Comparison of ENCODE assay signal across 21 cellular contexts in the genomic region with DNA sequence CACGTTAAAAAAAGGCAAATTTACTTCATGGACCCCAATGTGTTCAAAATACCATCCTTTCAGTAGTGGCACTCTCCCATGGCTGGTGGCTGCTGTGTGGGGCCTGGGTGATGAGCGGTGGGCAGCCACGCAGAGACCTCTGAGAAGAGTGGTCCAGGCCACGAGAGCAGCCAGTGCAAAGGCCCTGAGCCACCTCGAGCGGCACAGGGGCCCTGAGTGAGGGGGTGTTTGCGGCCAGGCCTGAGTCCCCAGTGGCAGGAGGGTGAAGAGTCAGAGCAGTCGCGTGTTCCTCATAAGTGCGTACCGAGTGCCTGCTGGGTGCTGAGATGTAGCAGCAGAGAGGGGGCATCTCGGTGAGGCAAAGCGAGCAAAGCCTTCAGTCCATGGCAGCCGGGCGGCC. TPM values are rescaled to one million over a fixed set of nuclear protein-coding genes. Genes with fewer than 3 reads are reported as not detected.
DNase-seq lines count a peak whose midpoint lies in the region; ATAC-seq and TF ChIP-seq lines count a peak whose summit lies in the region.
"Had no signal": no experiment of that assay in that cellular context is flagged by ENCODE, and none has a peak within 500 bp of the region (broad histone marks: within the 10 kb centered on the region; RNA-seq: fewer than 3 reads in every experiment).

No MANE protein-coding gene starts in this region.

- H3K4ac ChIP-seq in neuronal stem cell (ENCODE audit: low read length), result no peak overlapping the region

- intact Hi-C loops in CD8-positive, alpha-beta T cell (cut with DNase I, micrococcal nuclease), result no loop called here
- intact Hi-C loops in Panc1 (cut with micrococcal nuclease; ENCODE audit: unreplicated experiment), result no loop called here
- intact Hi-C loops in CD4-positive, alpha-beta memory T cell (cut with micrococcal nuclease), result no loop called here

- H3K14ac ChIP-seq in neuronal stem cell (ENCODE audit: low read length), result no peak overlapping the region

- no CpG with 5 or more reads among the region's 15 CpGs for WGBS in neuronal stem cell (ENCODE audit: extremely low coverage in 2 of 2, insufficient read length in 2 of 2, insufficient replicate concordance in 1 of 2), 2 donors

- no peak overlapping the region for H2BK12ac ChIP-seq in neuronal stem cell (ENCODE audit: low read length)

- H3K4me1 ChIP-seq in CD8-positive, alpha-beta T cell (ENCODE audit: insufficient read depth, low read length), result no peaks in the 10 kb centered on the region
- H3K4me1 ChIP-seq in Panc1 (ENCODE audit: control insufficient read depth, insufficient read depth, low read length) (peaks cover 4% of the 10 kb centered on the region; the same call in 1 of the 2 replicates), neuronal stem cell (ENCODE audit: control insufficient read depth in 2 of 2, insufficient read depth in 1 of 2, low read depth in 1 of 2, low read length in 2 of 2) (peaks cover 3 to 10% of the 10 kb centered on the region in 2 donors)
- H3K4me1 ChIP-seq in CD4-positive, alpha-beta memory T cell (ENCODE audit: insufficient read depth, low read length), result peaks cover 3% of the 10 kb centered on the region

- peaks cover 29% of the 10 kb centered on the region for H3K4me1 Mint-ChIP-seq in activated naive CD4-positive, alpha-beta T cell treated with anti-CD3 and anti-CD28 coated beads, Interleukin-2, amount 50 U/mL, for 24 hours
- peaks cover 21% of the 10 kb centered on the region for H3K4me1 Mint-ChIP-seq in CD8-positive, alpha-beta T cell (ENCODE audit: low read depth)
- H3K4me1 Mint-ChIP-seq in CD4-positive, alpha-beta memory T cell, result peaks cover 9 to 24% (median 12%) of the 10 kb centered on the region in 4 donors

- no peaks in the 10 kb centered on the region for H3K9me3 ChIP-seq in CD8-positive, alpha-beta T cell (ENCODE audit: low read length)
- H3K9me3 ChIP-seq in Panc1 (ENCODE audit: control insufficient read depth, insufficient read depth, low read depth, low read length) (no peaks in the 10 kb centered on the region), neuronal stem cell (replicated peaks in 1 of 2; ENCODE audit: control insufficient read depth in 2 of 2, insufficient read depth in 1 of 2, low read depth in 1 of 2, low read length in 2 of 2) (peaks cover 0 to 3% of the 10 kb centered on the region in 2 donors)
- no peaks in the 10 kb centered on the region for H3K9me3 ChIP-seq in CD4-positive, alpha-beta memory T cell (ENCODE audit: control insufficient read depth in 1 of 2, low read length in 2 of 2)
- H3K9me3 ChIP-seq: BLaER1 had no signal

- POLR2A ChIA-PET in CD8-positive, alpha-beta T cell (lab: Charles Lee), result no interaction called here
- POLR2A ChIA-PET in Panc1 (lab: Charles Lee), result no interaction called here
- POLR2A ChIA-PET in CD4-positive, alpha-beta memory T cell (lab: Charles Lee; ENCODE audit: partially characterized antibody), result no interaction called here

- H3K9ac ChIP-seq in neuronal stem cell (ENCODE audit: low read depth, low read length, poor library complexity), result peak overlapping the region; percentile 44
- H3K9ac ChIP-seq: BLaER1 had no signal

- no peak overlapping the region for H3K4me3 ChIP-seq in CD8-positive, alpha-beta T cell (ENCODE audit: low read depth, low read length)
- H3K4me3 ChIP-seq in Panc1 (ENCODE audit: low read depth in 2 of 2, low read length in 2 of 2) (no peak overlapping the region), neuronal stem cell (ENCODE audit: low read length in 2 of 2) (no peak overlapping the region)
- H3K4me3 ChIP-seq in CD4-positive, alpha-beta memory T cell (ENCODE audit: low read length in 2 of 2), result no peak overlapping the region
- H3K4me3 ChIP-seq: BLaER1, GM23338 had no signal

- ATAC-seq in CD8-positive, alpha-beta T cell, result no peak
- 0 out of 2 replicates have a peak, but pooled peaks have one; percentile 8 for ATAC-seq in Panc1
- ATAC-seq: GM23338 had no signal

- no peaks in the 10 kb centered on the region for H3K27me3 ChIP-seq in CD8-positive, alpha-beta T cell (ENCODE audit: insufficient read depth, low read length)
- H3K27me3 ChIP-seq in Panc1 (ENCODE audit: control insufficient read depth, insufficient read depth, low read length), result no peaks in the 10 kb centered on the region
- no peaks in the 10 kb centered on the region for H3K27me3 ChIP-seq in neuronal stem cell (ENCODE audit: control insufficient read depth in 3 of 3, insufficient read depth in 3 of 3, low read depth in 1 of 3, low read length in 3 of 3)
- no peaks in the 10 kb centered on the region for H3K27me3 ChIP-seq in CD4-positive, alpha-beta memory T cell (ENCODE audit: insufficient read depth, low read length)
- H3K27me3 ChIP-seq: BLaER1 had no signal

- DNase-seq in activated naive CD4-positive, alpha-beta T cell treated with anti-CD3 and anti-CD28 coated beads, Interleukin-2, amount 50 U/mL, for 16 hours, result no peak
- no peak for DNase-seq in CD8-positive, alpha-beta T cell
- DNase-seq in Panc1 (ENCODE audit: low read depth, low spot score) (no peak), neuronal stem cell (ENCODE audit: low spot score) (no peak), foreskin melanocyte (no peak)
- no peak for DNase-seq in CD4-positive, alpha-beta memory T cell
- no peak for DNase-seq in activated effector memory CD4-positive, alpha-beta T cell treated with anti-CD3 and anti-CD28 coated beads, Interleukin-2, amount 50 U/mL, for 16 hours
- DNase-seq: 8988T; CD8-positive, alpha-beta memory T cell; COR-L47; HCEC 1CT; HFFc6; IMR-90 had no signal

- no peak overlapping the region for H2BK5ac ChIP-seq in neuronal stem cell (ENCODE audit: low read length)

- H3K36me3 ChIP-seq in CD8-positive, alpha-beta T cell (ENCODE audit: insufficient read depth, low read length), result no peaks in the 10 kb centered on the region
- H3K36me3 ChIP-seq in Panc1 (ENCODE audit: control insufficient read depth, insufficient read depth, low read length) (peaks cover 3% of the 10 kb centered on the region), neuronal stem cell (replicated peaks in 1 of 2; ENCODE audit: control insufficient read depth in 2 of 2, insufficient read depth in 2 of 2, low read length in 2 of 2) (peaks cover 20 to 42% of the 10 kb centered on the region in 2 donors)
- H3K36me3 ChIP-seq in CD4-positive, alpha-beta memory T cell (ENCODE audit: insufficient read depth, low read length), result peaks cover 8% of the 10 kb centered on the region

- H3K18ac ChIP-seq in neuronal stem cell (ENCODE audit: low read length), result peak overlapping the region; percentile 18

- no peak overlapping the region for H4K8ac ChIP-seq in neuronal stem cell (ENCODE audit: low read depth, low read length)

- no peak for TF ChIP-seq CTCF in CD8-positive, alpha-beta T cell (IDR thresholded peaks at IDR 0.05)
- no peak for TF ChIP-seq CTCF in Panc1 (IDR thresholded peaks at IDR 0.05)

- no peak overlapping the region for H3K27ac ChIP-seq in CD8-positive, alpha-beta T cell (ENCODE audit: low read depth, low read length)
- H3K27ac ChIP-seq in Panc1 (ENCODE audit: low read length) (no peak overlapping the region), neuronal stem cell (replicated peaks; ENCODE audit: low read length) (no peak overlapping the region)
- H3K27ac ChIP-seq in CD4-positive, alpha-beta memory T cell (ENCODE audit: low read depth, low read length), result no peak overlapping the region
- H3K27ac ChIP-seq: BLaER1, HL-60 had no signal

- H3K79me1 ChIP-seq in neuronal stem cell (ENCODE audit: low read depth, low read length), result peaks cover 15% of the 10 kb centered on the region

- in situ Hi-C loops in Panc1 (cut with HindIII; ENCODE audit: low pct_unique_long_range_greater_than_20kb, low sequenced_read_pairs), result no loop called here

- H2BK120ac ChIP-seq in neuronal stem cell (ENCODE audit: low read depth, low read length), result no peak overlapping the region

- CTCF ChIA-PET in CD8-positive, alpha-beta T cell (lab: Charles Lee), result no interaction called here
- CTCF ChIA-PET in Panc1 (lab: Charles Lee), result no interaction called here
- CTCF ChIA-PET in CD4-positive, alpha-beta memory T cell (lab: Charles Lee; ENCODE audit: partially characterized antibody), result no interaction called here

- no peaks in the 10 kb centered on the region for H3K9me3 Mint-ChIP-seq in activated naive CD4-positive, alpha-beta T cell treated with anti-CD3 and anti-CD28 coated beads, Interleukin-2, amount 50 U/mL, for 24 hours
- H3K9me3 Mint-ChIP-seq in CD8-positive, alpha-beta T cell, result no peaks in the 10 kb centered on the region
- H3K9me3 Mint-ChIP-seq in CD4-positive, alpha-beta memory T cell, result peaks cover 0 to 3% (median 0%) of the 10 kb centered on the region in 8 donors
- H3K9me3 Mint-ChIP-seq: CD8-positive, alpha-beta memory T cell; HFFc6 had no signal

- H3K27me3 Mint-ChIP-seq in activated naive CD4-positive, alpha-beta T cell treated with anti-CD3 and anti-CD28 coated beads, Interleukin-2, amount 50 U/mL, for 24 hours, result no peaks in the 10 kb centered on the region
- H3K27me3 Mint-ChIP-seq in CD8-positive, alpha-beta T cell (ENCODE audit: low read depth), result no peaks in the 10 kb centered on the region
- no peaks in the 10 kb centered on the region for H3K27me3 Mint-ChIP-seq in CD4-positive, alpha-beta memory T cell

- BruUV-seq in Panc1 (replicated peaks; lab: Mats Ljungman, UMichigan), result no TSS peak

- no peak overlapping the region for H2AK5ac ChIP-seq in neuronal stem cell (ENCODE audit: low read depth, low read length)

- peak overlapping the region; percentile 6 for H3K23ac ChIP-seq in neuronal stem cell (ENCODE audit: low read depth, low read length, poor library complexity)

- H2BK15ac ChIP-seq in neuronal stem cell (ENCODE audit: low read length), result no peak overlapping the region

- H3K36me3 Mint-ChIP-seq in activated naive CD4-positive, alpha-beta T cell treated with anti-CD3 and anti-CD28 coated beads, Interleukin-2, amount 50 U/mL, for 24 hours, result peaks cover 6% of the 10 kb centered on the region
- H3K36me3 Mint-ChIP-seq in CD8-positive, alpha-beta T cell, result peaks cover 35% of the 10 kb centered on the region
- peaks cover 24 to 25% of the 10 kb centered on the region in 2 donors for H3K36me3 Mint-ChIP-seq in CD4-positive, alpha-beta memory T cell

- no peak overlapping the region for H3K4me2 ChIP-seq in neuronal stem cell (ENCODE audit: insufficient read depth, low read length, poor library complexity, severe bottlenecking)
- H3K4me2 ChIP-seq: BLaER1, GM23338 had no signal

- no peak overlapping the region for H2AFZ ChIP-seq in neuronal stem cell (ENCODE audit: low read length)
- H2AFZ ChIP-seq: GM23338 had no signal

- no peak overlapping the region for H4K91ac ChIP-seq in neuronal stem cell (ENCODE audit: low read depth, low read length, poor library complexity)

- peak overlapping the region; percentile 12 for H3K27ac Mint-ChIP-seq in activated naive CD4-positive, alpha-beta T cell treated with anti-CD3 and anti-CD28 coated beads, Interleukin-2, amount 50 U/mL, for 24 hours
- peak overlapping the region; percentile 60 for H3K27ac Mint-ChIP-seq in CD8-positive, alpha-beta T cell
- no peak overlapping the region for H3K27ac Mint-ChIP-seq in CD4-positive, alpha-beta memory T cell
- H3K27ac Mint-ChIP-seq: GM23338, HFFc6 had no signal

- no peak overlapping the region for H3K4me3 Mint-ChIP-seq in activated naive CD4-positive, alpha-beta T cell treated with anti-CD3 and anti-CD28 coated beads, Interleukin-2, amount 50 U/mL, for 24 hours
- no peak overlapping the region for H3K4me3 Mint-ChIP-seq in CD8-positive, alpha-beta T cell
- H3K4me3 Mint-ChIP-seq in CD4-positive, alpha-beta memory T cell, result no peak overlapping the region
- H3K4me3 Mint-ChIP-seq: CD14-positive monocyte; CD8-positive, alpha-beta memory T cell; GM23338; HFFc6 had no signal

RNA-seq across cellular contexts. Expression of a gene that starts 7.0 kb away (rescaled TPM):
- 10 to 100 TPM; 17.2 to 18.6 TPM for total RNA-seq in CD8-positive, alpha-beta T cell
- total RNA-seq in Panc1 (2021; ENCODE audit: unreplicated experiment), result 81.5 TPM
- 95.0 TPM for polyA plus RNA-seq in Panc1 (2012; ENCODE audit: insufficient read length)
- 37.6 TPM for polyA plus RNA-seq in neuronal stem cell (2013, experiment 1 of 2)
- 37.2 TPM for polyA plus RNA-seq in neuronal stem cell (2013, experiment 2 of 2)
- 10 to 100 TPM; 33.2 to 42.8 TPM for total RNA-seq in CD4-positive, alpha-beta memory T cell
- 10 to 100 TPM in 1 of 2 donors, 1 to 10 TPM in 1; 6.2 to 20.8 TPM for polyA plus RNA-seq in CD4-positive, alpha-beta memory T cell

RNA-seq across cellular contexts. Expression of a gene that starts 27.0 kb away (rescaled TPM):
- 10 to 100 TPM; 10.2 to 10.8 TPM for total RNA-seq in CD8-positive, alpha-beta T cell
- 132 TPM for total RNA-seq in Panc1 (2021; ENCODE audit: unreplicated experiment)
- 200 TPM for polyA plus RNA-seq in Panc1 (2012; ENCODE audit: insufficient read length)
- 37.4 TPM for polyA plus RNA-seq in neuronal stem cell (2013, experiment 1 of 2)
- polyA plus RNA-seq in neuronal stem cell (2013, experiment 2 of 2), result 36.2 TPM
- 10 to 100 TPM; 29.6 to 34.1 TPM for total RNA-seq in CD4-positive, alpha-beta memory T cell
- 1 to 10 TPM in 1 of 2 donors, under 1 TPM in 1; 0.67 to 3.1 TPM for polyA plus RNA-seq in CD4-positive, alpha-beta memory T cell

RNA-seq across cellular contexts. Expression of a gene that starts 27.7 kb away (rescaled TPM):
- total RNA-seq in CD8-positive, alpha-beta T cell, result not detected
- total RNA-seq in Panc1 (2021; ENCODE audit: unreplicated experiment), result not detected
- polyA plus RNA-seq in Panc1 (2012; ENCODE audit: insufficient read length), result not detected
- 6.7 TPM for polyA plus RNA-seq in neuronal stem cell (2013, experiment 1 of 2)
- polyA plus RNA-seq in neuronal stem cell (2013, experiment 2 of 2), result 19.4 TPM
- total RNA-seq in CD4-positive, alpha-beta memory T cell, result not detected
- polyA plus RNA-seq in CD4-positive, alpha-beta memory T cell, result not detected
- total RNA-seq: A673; CD8-positive, alpha-beta memory T cell; GM23338; HFFc6; HT1080; IMR-90 had no signal
- polyA plus RNA-seq: AG04450; CD14-positive monocyte; CD8-positive, alpha-beta memory T cell; GM23338; IMR-90 had no signal

RNA-seq across cellular contexts. Expression of a gene that starts 49.5 kb away (rescaled TPM):
- total RNA-seq in CD8-positive, alpha-beta T cell, result not detected
- total RNA-seq in Panc1 (2021; ENCODE audit: unreplicated experiment), result not detected
- polyA plus RNA-seq in Panc1 (2012; ENCODE audit: insufficient read length), result not detected
- 0.06 TPM for polyA plus RNA-seq in neuronal stem cell (2013, experiment 1 of 2)
- 0.08 TPM for polyA plus RNA-seq in neuronal stem cell (2013, experiment 2 of 2)
- not detected for total RNA-seq in CD4-positive, alpha-beta memory T cell
- polyA plus RNA-seq in CD4-positive, alpha-beta memory T cell, result not detected
- total RNA-seq: A673; CD8-positive, alpha-beta memory T cell; HT1080; IMR-90 had no signal
- polyA plus RNA-seq: AG04450; CD14-positive monocyte; CD8-positive, alpha-beta memory T cell; GM23338; IMR-90 had no signal

RNA-seq across cellular contexts. Expression of a gene that starts 54.0 kb away (rescaled TPM):
- not detected for total RNA-seq in CD8-positive, alpha-beta T cell
- not detected for total RNA-seq in Panc1 (2021; ENCODE audit: unreplicated experiment)
- polyA plus RNA-seq in Panc1 (2012; ENCODE audit: insufficient read length), result not detected
- not detected for polyA plus RNA-seq in neuronal stem cell (2013, experiment 1 of 2)
- 0.03 TPM for polyA plus RNA-seq in neuronal stem cell (2013, experiment 2 of 2)
- not detected for total RNA-seq in CD4-positive, alpha-beta memory T cell
- polyA plus RNA-seq in CD4-positive, alpha-beta memory T cell, result not detected
- total RNA-seq: A673; CD8-positive, alpha-beta memory T cell; GM23338; HFFc6; HT1080; IMR-90 had no signal
- polyA plus RNA-seq: AG04450; CD14-positive monocyte; CD8-positive, alpha-beta memory T cell; GM23338; IMR-90 had no signal

Comparison
In these comparisons a context has a peak if more than half of its experiments do, and no peak if none do; other contexts are left out.
1. H3K27ac Mint-ChIP-seq: peak in activated naive CD4-positive, alpha-beta T cell treated with anti-CD3 and anti-CD28 coated beads, Interleukin-2, amount 50 U/mL, for 24 hours (single experiment) and CD8-positive, alpha-beta T cell (single experiment); none in CD4-positive, alpha-beta memory T cell (0 of 7).